Comparison of ENCODE assay signal across 1 cellular context in the genomic region with DNA sequence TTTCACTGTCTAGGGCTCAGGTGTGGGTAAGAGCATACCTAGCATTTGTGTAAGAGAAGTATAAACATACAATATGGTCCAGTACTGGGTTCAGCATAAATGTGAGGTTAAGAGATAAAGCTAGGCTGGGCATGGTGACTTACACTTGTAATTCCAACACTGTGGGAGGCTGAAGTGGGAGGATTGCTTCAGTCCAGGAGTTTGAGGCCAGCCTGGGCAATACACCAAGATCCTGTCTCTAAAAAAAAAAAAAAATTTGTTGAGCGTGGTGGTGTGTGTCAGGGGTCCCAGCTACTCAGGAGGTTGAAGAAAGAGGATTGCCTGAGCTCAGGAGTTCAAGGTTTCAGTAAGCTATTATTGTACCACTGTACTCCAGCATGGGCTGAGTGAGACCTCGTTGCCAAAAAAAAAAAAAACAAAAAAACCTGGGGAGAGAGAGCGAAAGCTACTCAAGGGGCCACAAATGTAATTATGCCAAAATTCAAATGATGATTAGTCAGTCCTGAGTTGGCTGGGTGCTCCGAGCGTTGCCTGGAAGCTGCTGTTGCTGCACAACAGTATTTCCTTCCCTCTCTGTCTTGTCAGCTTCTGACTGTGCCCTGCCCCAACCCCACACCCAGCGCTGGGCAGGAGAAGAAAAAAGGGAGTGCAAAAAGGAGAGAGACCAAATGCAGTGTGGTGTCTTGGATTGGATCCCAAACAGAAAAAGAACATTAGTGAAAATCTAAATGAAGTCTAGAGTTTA.
TF ChIP-seq lines count a peak whose summit lies in the region.

No MANE protein-coding gene starts in this region.

TF ChIP-seq in IMR-90, 13 proteins besides CTCF, POLR2A, EP300 and RAD21:
- no peak for TF ChIP-seq BHLHE40 (IDR thresholded peaks at IDR 0.05; ENCODE audit: low read depth, low read length)
- TF ChIP-seq, protein P1, sequence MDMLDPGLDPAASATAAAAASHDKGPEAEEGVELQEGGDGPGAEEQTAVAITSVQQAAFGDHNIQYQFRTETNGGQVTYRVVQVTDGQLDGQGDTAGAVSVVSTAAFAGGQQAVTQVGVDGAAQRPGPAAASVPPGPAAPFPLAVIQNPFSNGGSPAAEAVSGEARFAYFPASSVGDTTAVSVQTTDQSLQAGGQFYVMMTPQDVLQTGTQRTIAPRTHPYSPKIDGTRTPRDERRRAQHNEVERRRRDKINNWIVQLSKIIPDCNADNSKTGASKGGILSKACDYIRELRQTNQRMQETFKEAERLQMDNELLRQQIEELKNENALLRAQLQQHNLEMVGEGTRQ (IDR thresholded peaks at IDR 0.05; ENCODE audit: low read depth, low read length): no peak
- no peak for TF ChIP-seq CHD1 (IDR thresholded peaks at IDR 0.05; ENCODE audit: low read depth, low read length)
- TF ChIP-seq MAZ (IDR thresholded peaks at IDR 0.05; ENCODE audit: borderline replicate concordance, low read depth, low read length): no peak
- no peak for TF ChIP-seq RCOR1 (IDR thresholded peaks at IDR 0.05; ENCODE audit: insufficient replicate concordance, low read length)
- no peak for TF ChIP-seq CEBPB (IDR thresholded peaks at IDR 0.05; ENCODE audit: low read depth, low read length)
